1 cellular context compared by ENCODE assay signal in genomic region chr2:215383652-215384279, GRCh38.
TF ChIP-seq lines count a peak whose summit lies in the region.

No MANE protein-coding gene starts in this region.

TF ChIP-seq in GM23338, 12 proteins besides CTCF, POLR2A, EP300 and RAD21 (continued from another document):
- TF ChIP-seq, protein P1, sequence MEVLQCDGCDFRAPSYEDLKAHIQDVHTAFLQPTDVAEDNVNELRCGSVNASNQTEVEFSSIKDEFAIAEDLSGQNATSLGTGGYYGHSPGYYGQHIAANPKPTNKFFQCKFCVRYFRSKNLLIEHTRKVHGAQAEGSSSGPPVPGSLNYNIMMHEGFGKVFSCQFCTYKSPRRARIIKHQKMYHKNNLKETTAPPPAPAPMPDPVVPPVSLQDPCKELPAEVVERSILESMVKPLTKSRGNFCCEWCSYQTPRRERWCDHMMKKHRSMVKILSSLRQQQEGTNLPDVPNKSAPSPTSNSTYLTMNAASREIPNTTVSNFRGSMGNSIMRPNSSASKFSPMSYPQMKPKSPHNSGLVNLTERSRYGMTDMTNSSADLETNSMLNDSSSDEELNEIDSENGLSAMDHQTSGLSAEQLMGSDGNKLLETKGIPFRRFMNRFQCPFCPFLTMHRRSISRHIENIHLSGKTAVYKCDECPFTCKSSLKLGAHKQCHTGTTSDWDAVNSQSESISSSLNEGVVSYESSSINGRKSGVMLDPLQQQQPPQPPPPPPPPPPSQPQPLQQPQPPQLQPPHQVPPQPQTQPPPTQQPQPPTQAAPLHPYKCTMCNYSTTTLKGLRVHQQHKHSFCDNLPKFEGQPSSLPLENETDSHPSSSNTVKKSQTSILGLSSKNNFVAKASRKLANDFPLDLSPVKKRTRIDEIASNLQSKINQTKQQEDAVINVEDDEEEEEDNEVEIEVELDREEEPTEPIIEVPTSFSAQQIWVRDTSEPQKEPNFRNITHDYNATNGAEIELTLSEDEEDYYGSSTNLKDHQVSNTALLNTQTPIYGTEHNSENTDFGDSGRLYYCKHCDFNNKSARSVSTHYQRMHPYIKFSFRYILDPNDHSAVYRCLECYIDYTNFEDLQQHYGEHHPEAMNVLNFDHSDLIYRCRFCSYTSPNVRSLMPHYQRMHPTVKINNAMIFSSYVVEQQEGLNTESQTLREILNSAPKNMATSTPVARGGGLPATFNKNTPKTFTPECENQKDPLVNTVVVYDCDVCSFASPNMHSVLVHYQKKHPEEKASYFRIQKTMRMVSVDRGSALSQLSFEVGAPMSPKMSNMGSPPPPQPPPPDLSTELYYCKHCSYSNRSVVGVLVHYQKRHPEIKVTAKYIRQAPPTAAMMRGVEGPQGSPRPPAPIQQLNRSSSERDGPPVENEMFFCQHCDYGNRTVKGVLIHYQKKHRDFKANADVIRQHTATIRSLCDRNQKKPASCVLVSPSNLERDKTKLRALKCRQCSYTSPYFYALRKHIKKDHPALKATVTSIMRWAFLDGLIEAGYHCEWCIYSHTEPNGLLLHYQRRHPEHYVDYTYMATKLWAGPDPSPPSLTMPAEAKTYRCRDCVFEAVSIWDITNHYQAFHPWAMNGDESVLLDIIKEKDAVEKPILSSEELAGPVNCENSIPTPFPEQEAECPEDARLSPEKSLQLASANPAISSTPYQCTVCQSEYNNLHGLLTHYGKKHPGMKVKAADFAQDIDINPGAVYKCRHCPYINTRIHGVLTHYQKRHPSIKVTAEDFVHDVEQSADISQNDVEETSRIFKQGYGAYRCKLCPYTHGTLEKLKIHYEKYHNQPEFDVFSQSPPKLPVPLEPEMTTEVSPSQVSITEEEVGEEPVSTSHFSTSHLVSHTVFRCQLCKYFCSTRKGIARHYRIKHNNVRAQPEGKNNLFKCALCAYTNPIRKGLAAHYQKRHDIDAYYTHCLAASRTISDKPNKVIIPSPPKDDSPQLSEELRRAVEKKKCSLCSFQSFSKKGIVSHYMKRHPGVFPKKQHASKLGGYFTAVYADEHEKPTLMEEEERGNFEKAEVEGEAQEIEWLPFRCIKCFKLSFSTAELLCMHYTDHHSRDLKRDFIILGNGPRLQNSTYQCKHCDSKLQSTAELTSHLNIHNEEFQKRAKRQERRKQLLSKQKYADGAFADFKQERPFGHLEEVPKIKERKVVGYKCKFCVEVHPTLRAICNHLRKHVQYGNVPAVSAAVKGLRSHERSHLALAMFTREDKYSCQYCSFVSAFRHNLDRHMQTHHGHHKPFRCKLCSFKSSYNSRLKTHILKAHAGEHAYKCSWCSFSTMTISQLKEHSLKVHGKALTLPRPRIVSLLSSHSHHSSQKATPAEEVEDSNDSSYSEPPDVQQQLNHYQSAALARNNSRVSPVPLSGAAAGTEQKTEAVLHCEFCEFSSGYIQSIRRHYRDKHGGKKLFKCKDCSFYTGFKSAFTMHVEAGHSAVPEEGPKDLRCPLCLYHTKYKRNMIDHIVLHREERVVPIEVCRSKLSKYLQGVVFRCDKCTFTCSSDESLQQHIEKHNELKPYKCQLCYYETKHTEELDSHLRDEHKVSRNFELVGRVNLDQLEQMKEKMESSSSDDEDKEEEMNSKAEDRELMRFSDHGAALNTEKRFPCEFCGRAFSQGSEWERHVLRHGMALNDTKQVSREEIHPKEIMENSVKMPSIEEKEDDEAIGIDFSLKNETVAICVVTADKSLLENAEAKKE (CRISPR knock-in tag; IDR thresholded peaks at IDR 0.05), result no peak
- TF ChIP-seq ZNF114 (CRISPR knock-in tag; IDR thresholded peaks at IDR 0.05), result no peak
- no peak for TF ChIP-seq JUNB (IDR thresholded peaks at IDR 0.05; ENCODE audit: unreplicated experiment)
- TF ChIP-seq ZNF331 (CRISPR knock-in tag; IDR thresholded peaks at IDR 0.05; ENCODE audit: low read depth), result no peak
- TF ChIP-seq EZH2phosphoT487 (IDR thresholded peaks at IDR 0.05; ENCODE audit: unreplicated experiment), result no peak
- no peak for TF ChIP-seq POLR2AphosphoS5 (IDR thresholded peaks at IDR 0.05; ENCODE audit: low read depth)
